Comparison of ENCODE assay signal across 11 cellular contexts in genomic region chr21:38989745-38990423, GRCh38.
DNase-seq lines count a peak whose midpoint lies in the region; ATAC-seq, FAIRE-seq and TF ChIP-seq lines count a peak whose summit lies in the region.
"Had no signal": no experiment of that assay in that cellular context is flagged by ENCODE, and none has a peak within 500 bp of the region (broad histone marks: within the 10 kb centered on the region; RNA-seq: fewer than 3 reads in every experiment).

No MANE protein-coding gene starts in this region.

- H3K27ac ChIP-seq in kidney (ENCODE audit: low read depth in 2 of 2, low read length in 2 of 2): no peak overlapping the region
- H3K27ac ChIP-seq in transverse colon: peak overlapping the region; percentile 59 to 80 (median 62)

- H3K4me1 ChIP-seq in kidney (ENCODE audit: control insufficient read depth in 1 of 2, insufficient read depth in 1 of 2, low read depth in 1 of 2, low read length in 2 of 2): peaks cover 26 to 40% of the 10 kb centered on the region in 2 donors
- H3K4me1 ChIP-seq in transverse colon: peaks cover 30 to 75% (median 42%) of the 10 kb centered on the region in 4 donors

- TF ChIP-seq CTCF in kidney (IDR thresholded peaks at IDR 0.05; ENCODE audit: borderline replicate concordance, extremely low read depth, insufficient read depth) (no peak), transverse colon (IDR thresholded peaks at IDR 0.05) (no peak)

- DNase-seq in NCI-H187 (lab: John Stamatoyannopoulos, UW): peak; percentile 54 to 76
- no peak for DNase-seq in NCI-H187 treated with DMSO at 0.1 percent for 48 hours (lab: John Stamatoyannopoulos, UW)
- peak; percentile 66 for DNase-seq in amniotic epithelial cell (ENCODE audit: low read depth)
- DNase-seq in kidney: peak; percentile 85
- no peak for DNase-seq in transverse colon
- DNase-seq in occipital lobe (lab: John Stamatoyannopoulos, UW): no peak
- DNase-seq: T-helper 1 cell had no signal

- 0 to 29% methylated on average over 2 to 17 of the region's 17 CpGs for WGBS in transverse colon (ENCODE audit: low coverage in 1 of 2), 2 donors

- peak overlapping the region in 1 of 2 donors; percentile 2 for H3K9ac ChIP-seq in kidney (ENCODE audit: low read length in 2 of 2)

- intact Hi-C loops in kidney (cut with DNase I): loop anchor here (5.0 to 10.0 kb wide), 2 partner anchors 55 to 163 kb away; no protein-coding TSS in a partner anchor
- intact Hi-C loops in transverse colon (cut with DNase I; ENCODE audit: low total_unique reads): loop anchor here (5.0 to 10.0 kb wide), 3 partner anchors 73 to 235 kb away; no protein-coding TSS in a partner anchor

- in situ Hi-C loops in transverse colon (cut with MboI; ENCODE audit: low pct_ligation_motif_present in 1 of 4, low pct_unique_long_range_greater_than_20kb in 1 of 4, low sequenced_read_pairs in 3 of 4): no loop called here

- no peak for FAIRE-seq in kidney (lab: Jason Lieb, UNC)
- FAIRE-seq: A204.1 had no signal

- no peak for ATAC-seq in HG02938 (IDR thresholded peaks at IDR 0.05; ENCODE audit: unreplicated experiment)
- ATAC-seq in HG03354 (IDR thresholded peaks at IDR 0.05; ENCODE audit: poor library complexity, severe bottlenecking, unreplicated experiment): no peak
- ATAC-seq: HCT116 had no signal

- no peaks in the 10 kb centered on the region for H3K27me3 ChIP-seq in transverse colon

- H3K36me3 ChIP-seq in kidney (ENCODE audit: control insufficient read depth in 1 of 2, insufficient read depth in 2 of 2, low read length in 2 of 2): no peaks in the 10 kb centered on the region
- no peaks in the 10 kb centered on the region for H3K36me3 ChIP-seq in transverse colon

- no peak for TF ChIP-seq POLR2A in transverse colon (IDR thresholded peaks at IDR 0.05)

- H3K4me3 ChIP-seq in kidney (ENCODE audit: low read length in 2 of 2): no peak overlapping the region
- no peak overlapping the region for H3K4me3 ChIP-seq in transverse colon

- TF ChIP-seq EP300 in transverse colon (IDR thresholded peaks at IDR 0.05; ENCODE audit: low read depth): peak; percentile 70

- H3K9me3 ChIP-seq in kidney (ENCODE audit: control insufficient read depth in 1 of 2, low read length in 2 of 2) (no peaks in the 10 kb centered on the region), transverse colon (no peaks in the 10 kb centered on the region)

Comparison
In these comparisons a context has a peak if more than half of its experiments do, and no peak if none do; other contexts are left out.
1. DNase-seq: peak in NCI-H187 (2 of 2), amniotic epithelial cell (single experiment) and kidney (single experiment); none in NCI-H187 treated with DMSO at 0.1 percent for 48 hours (single experiment), transverse colon (single experiment) and occipital lobe (single experiment).
2. H3K27ac ChIP-seq: peak in transverse colon (4 of 4); none in kidney (0 of 2).